Comparison of ENCODE assay signal across 1 cellular context in the genomic region with DNA sequence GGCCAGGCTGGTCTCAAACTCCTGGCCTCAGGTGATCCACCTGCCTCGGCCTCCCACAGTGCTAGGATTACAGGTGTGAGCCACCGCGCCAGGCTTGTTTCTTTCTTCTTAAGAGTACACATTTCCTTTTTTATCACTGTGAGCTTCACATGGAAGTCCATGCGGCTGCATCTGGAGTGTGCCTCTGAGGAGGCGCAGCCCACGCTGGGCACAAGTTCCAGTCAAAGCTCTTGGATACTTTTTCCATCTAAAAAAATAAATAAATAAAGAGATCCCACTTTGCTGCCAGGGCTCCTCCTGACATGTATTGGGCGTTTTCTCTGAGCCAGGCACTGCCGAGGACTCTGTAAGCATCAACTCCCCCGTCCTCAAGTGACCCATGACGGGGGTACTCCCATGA.
TF ChIP-seq lines count a peak whose summit lies in the region.

No MANE protein-coding gene starts in this region.

TF ChIP-seq in H1, 55 proteins besides CTCF, POLR2A, EP300 and RAD21:
- TF ChIP-seq KDM4A (IDR thresholded peaks at IDR 0.05; ENCODE audit: low read depth, low read length, severe bottlenecking), result no peak
